Comparison of ENCODE assay signal across 8 cellular contexts in genomic region chr6:41901882-41902519, GRCh38. TPM values are rescaled to one million over a fixed set of nuclear protein-coding genes. Genes with fewer than 3 reads are reported as not detected.
DNase-seq lines count a peak whose midpoint lies in the region; ATAC-seq and TF ChIP-seq lines count a peak whose summit lies in the region.

No MANE protein-coding gene starts in this region.

- POLR2A ChIA-PET in AG04450 (lab: Yijun Ruan, JAX) = no interaction called here

- no peak for ATAC-seq in GM18870 (IDR thresholded peaks at IDR 0.05; ENCODE audit: unreplicated experiment)

- TF ChIP-seq POLR2A in sigmoid colon (IDR thresholded peaks at IDR 0.05) = no peak

- no peak for DNase-seq in AG04450 (ENCODE audit: low read depth, low spot score)
- peak; percentile 19 for DNase-seq in HT-29 (ENCODE audit: low spot score)
- peak; percentile 51 to 61 for DNase-seq in activated CD4-positive, alpha-beta T cell treated with anti-CD3 and anti-CD28 coated beads, Interleukin-2, amount 50 U/mL, for 4 hours
- DNase-seq in fibroblast of mammary gland (ENCODE audit: low read depth) = peak; percentile 49
- DNase-seq in stimulated activated CD8-positive, alpha-beta memory T cell treated with anti-CD3 and anti-CD28 coated beads, Interleukin-12 subunit alpha, Interleukin-12 subunit beta, amount 100 ng/mL, for 1 hour (ENCODE audit: low read depth) = peak; percentile 21
- DNase-seq in NCI-H1436 treated with DMSO at 0.1 percent for 48 hours (lab: John Stamatoyannopoulos, UW) = no peak
- no peak for DNase-seq in sigmoid colon

- no peaks in the 10 kb centered on the region for H3K27me3 ChIP-seq in AG04450 (ENCODE audit: control insufficient read depth, insufficient read depth, low read length)
- H3K27me3 ChIP-seq in sigmoid colon = no peaks in the 10 kb centered on the region

- peaks cover 0 to 45% (median 15%) of the 10 kb centered on the region in 4 donors for H3K36me3 ChIP-seq in sigmoid colon

- H3K4me1 ChIP-seq in sigmoid colon = no peaks in the 10 kb centered on the region

- no peak for TF ChIP-seq EP300 in sigmoid colon (IDR thresholded peaks at IDR 0.05)

- no peak overlapping the region for H3K4me3 ChIP-seq in AG04450 (ENCODE audit: low read depth, low read length)
- no peak overlapping the region for H3K4me3 ChIP-seq in fibroblast of mammary gland (ENCODE audit: control insufficient read depth, low read depth, low read length)
- H3K4me3 ChIP-seq in sigmoid colon = no peak overlapping the region

- H3K27ac ChIP-seq in AG04450 (ENCODE audit: low read depth, low read length) (no peak overlapping the region), sigmoid colon (no peak overlapping the region)

- TF ChIP-seq CTCF in AG04450 (IDR thresholded peaks at IDR 0.05; ENCODE audit: low read depth, low read length) (peak; percentile 30; the same call in 1 of the 2 replicates), fibroblast of mammary gland (conservative IDR thresholded peaks at IDR 0.05; ENCODE audit: control insufficient read depth, insufficient read depth, low read depth, low read length) (peak; percentile 44), sigmoid colon (IDR thresholded peaks at IDR 0.05) (no peak)

- WGBS in sigmoid colon, 2 donors = 93 to 97% methylated on average over 1 of the region's 1 CpG

- intact Hi-C loops in sigmoid colon (cut with DNase I) = no loop called here

- H3K9me3 ChIP-seq in AG04450 (ENCODE audit: control insufficient read depth, insufficient read depth, low read length) = no peaks in the 10 kb centered on the region
- no peaks in the 10 kb centered on the region for H3K9me3 ChIP-seq in sigmoid colon

- CTCF ChIA-PET in AG04450 (lab: Charles Lee) = interaction anchor here (0.9 to 4.0 kb wide), 4 partner anchors 19 to 142 kb away, joined by 3 to 20 read pairs (median 7); partner anchors contain the start of genes BYSL and MED20

RNA-seq across cellular contexts. Expression of gene USP49, which starts 6.8 kb away (rescaled TPM):
- 2.9 and 3.0 TPM in 2 replicates for polyA plus RNA-seq in AG04450 (2011; rRNA removed)
- 2.5 and 2.8 TPM in 2 replicates for polyA minus RNA-seq in AG04450 (2011; rRNA and poly(A)+ RNA removed)
- total RNA-seq in HT-29 (2014; rRNA removed; shearing (Covaris generic)) = 2.0 and 2.9 TPM in 2 replicates
- 1 to 10 TPM; 2.1 to 10.0 (median 3.1) TPM for total RNA-seq in sigmoid colon
- polyA plus RNA-seq in sigmoid colon = 1 to 10 TPM in 1 of 3 donors, under 1 TPM in 2; 0.23 to 1.9 (median 0.60) TPM

RNA-seq across cellular contexts. Expression of gene MED20, which starts 18.9 kb away (rescaled TPM):
- polyA plus RNA-seq in AG04450 (2011; rRNA removed) (45.0 and 48.6 TPM in 2 replicates), sigmoid colon (10 to 100 TPM in 1 of 3 donors, 1 to 10 TPM in 2; 7.8 to 14.6 (median 9.4) TPM)
- polyA minus RNA-seq in AG04450 (2011; rRNA and poly(A)+ RNA removed) = 41.7 and 48.0 TPM in 2 replicates
- 18.3 and 25.4 TPM in 2 replicates for total RNA-seq in HT-29 (2014; rRNA removed; shearing (Covaris generic))
- 10 to 100 TPM in 3 of 4 donors, 1 to 10 TPM in 1; 9.9 to 15.5 (median 13.7) TPM for total RNA-seq in sigmoid colon

RNA-seq across cellular contexts. Expression of gene BYSL, which starts 19.3 kb away (rescaled TPM):
- polyA plus RNA-seq in AG04450 (2011; rRNA removed) = 18.1 and 25.1 TPM in 2 replicates
- 20.3 and 26.7 TPM in 2 replicates for polyA minus RNA-seq in AG04450 (2011; rRNA and poly(A)+ RNA removed)
- 40.7 and 53.9 TPM in 2 replicates for total RNA-seq in HT-29 (2014; rRNA removed; shearing (Covaris generic))
- 1 to 10 TPM; 2.9 to 5.4 (median 4.6) TPM for total RNA-seq in sigmoid colon
- 10 to 100 TPM in 1 of 3 donors, 1 to 10 TPM in 2; 4.2 to 14.0 (median 9.6) TPM for polyA plus RNA-seq in sigmoid colon

RNA-seq across cellular contexts. Expression of gene CCND3, which starts 39.6 kb away (rescaled TPM):
- polyA plus RNA-seq in AG04450 (2011; rRNA removed) (25.8 and 30.9 TPM in 2 replicates), sigmoid colon (100 to 1,000 TPM in 1 of 3 donors, 10 to 100 TPM in 2; 43.2 to 144 (median 46.7) TPM)
- 23.3 and 29.9 TPM in 2 replicates for polyA minus RNA-seq in AG04450 (2011; rRNA and poly(A)+ RNA removed)
- 70.5 and 79.7 TPM in 2 replicates for total RNA-seq in HT-29 (2014; rRNA removed; shearing (Covaris generic))
- 100 to 1,000 TPM in 3 of 4 donors, 10 to 100 TPM in 1; 75.1 to 125 (median 110) TPM for total RNA-seq in sigmoid colon

Comparison
In these comparisons a context has a peak if more than half of its experiments do, and no peak if none do; other contexts are left out.
1. DNase-seq: peak in HT-29 (single experiment), activated CD4-positive, alpha-beta T cell treated with anti-CD3 and anti-CD28 coated beads, Interleukin-2, amount 50 U/mL, for 4 hours (2 of 2), fibroblast of mammary gland (single experiment) and stimulated activated CD8-positive, alpha-beta memory T cell treated with anti-CD3 and anti-CD28 coated beads, Interleukin-12 subunit alpha, Interleukin-12 subunit beta, amount 100 ng/mL, for 1 hour (single experiment); none in AG04450 (single experiment), NCI-H1436 treated with DMSO at 0.1 percent for 48 hours (single experiment) and sigmoid colon (single experiment).
2. CTCF ChIP-seq: peak in AG04450 (single experiment) and fibroblast of mammary gland (single experiment); none in sigmoid colon (0 of 4).